In the genomic region with DNA sequence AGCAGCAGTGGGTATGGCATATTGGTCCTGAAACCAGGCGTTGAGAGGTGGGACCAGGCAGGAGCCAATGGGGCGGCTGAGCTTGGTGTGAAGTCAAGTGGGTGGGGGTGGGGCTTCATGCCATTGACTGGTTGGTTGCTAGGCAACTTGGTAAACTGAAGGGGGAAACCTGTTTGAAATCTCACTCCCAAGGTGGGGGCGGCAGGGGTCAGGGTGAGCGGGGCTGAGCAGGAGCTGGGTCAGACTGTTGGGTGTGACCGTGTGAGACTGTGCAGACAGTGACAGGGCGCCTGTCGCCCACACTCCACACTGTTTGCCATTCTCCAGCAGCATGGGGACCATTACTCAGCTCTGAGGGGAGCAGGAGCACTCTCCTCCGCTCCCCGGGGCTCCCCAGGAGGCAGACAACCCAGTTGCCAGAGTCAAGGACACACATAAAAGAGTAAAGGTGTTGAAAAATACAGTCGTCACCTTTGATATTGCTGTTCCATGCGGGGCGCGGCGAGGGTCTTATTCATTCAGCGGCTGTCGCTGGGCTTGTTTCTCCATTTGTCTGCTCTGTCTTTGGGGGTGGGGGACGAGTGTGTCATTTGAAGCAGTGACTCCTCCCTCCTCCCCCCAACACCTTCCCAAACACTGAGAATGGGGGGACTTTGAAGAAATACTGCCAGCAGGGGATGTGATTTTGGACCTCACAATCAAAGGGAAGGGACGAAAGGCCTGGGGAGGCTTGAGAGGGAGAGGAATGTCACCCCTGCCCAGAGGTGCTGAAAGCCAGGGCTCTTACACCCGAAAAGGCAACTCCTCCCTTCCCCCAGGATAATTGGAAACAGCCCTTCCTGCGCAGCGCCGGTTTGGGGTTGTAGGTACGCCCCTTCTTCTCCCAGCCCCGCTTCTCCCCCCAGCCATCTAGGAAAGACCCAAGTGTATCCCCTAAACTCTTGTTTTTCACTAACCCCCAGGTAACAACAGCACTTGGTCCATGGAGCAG, we compare ENCODE assay signal across 9 cellular contexts. TPM values are rescaled to one million over a fixed set of nuclear protein-coding genes. Genes with fewer than 3 reads are reported as not detected.
A peak's percentile ranks its signal among the peaks of the same experiment; 100 is the strongest.
DNase-seq lines count a peak whose midpoint lies in the region; ATAC-seq, FAIRE-seq and TF ChIP-seq lines count a peak whose summit lies in the region.
"Had no signal": no experiment of that assay in that cellular context is flagged by ENCODE, and none has a peak within 500 bp of the region (broad histone marks: within the 10 kb centered on the region; RNA-seq: fewer than 3 reads in every experiment).

No MANE protein-coding gene starts in this region.

- H3K4me2 ChIP-seq in K562 (ENCODE audit: insufficient read depth, low read length), result no peak overlapping the region

- DNase-seq in CD4-positive, alpha-beta memory T cell, result no peak
- peak; percentile 43 for DNase-seq in NCI-H1092 treated with DMSO at 0.1 percent for 48 hours (lab: John Stamatoyannopoulos, UW)
- DNase-seq in K562 (ENCODE audit: extremely low read depth in 1 of 4, low spot score in 3 of 4), result peak; percentile 34 to 58 (median 42)
- DNase-seq in kidney, result peak; percentile 86
- DNase-seq in hepatic stellate cell (ENCODE audit: low spot score), result no peak

- H3K27ac ChIP-seq in CD4-positive, alpha-beta memory T cell (ENCODE audit: low read depth, low read length), result no peak overlapping the region
- H3K27ac ChIP-seq in K562 (ENCODE audit: extremely low read depth, low read depth, low read length) (no peak overlapping the region), kidney (ENCODE audit: low read depth in 2 of 2, low read length in 2 of 2) (no peak overlapping the region)

- H3K9ac ChIP-seq in K562 (ENCODE audit: insufficient read depth in 1 of 2, low read depth in 2 of 2, low read length in 2 of 2) (no peak overlapping the region), kidney (ENCODE audit: low read length in 2 of 2) (no peak overlapping the region)

- H3K4me3 ChIP-seq in CD4-positive, alpha-beta memory T cell (ENCODE audit: low read length in 2 of 2), result no peak overlapping the region
- no peak overlapping the region for H3K4me3 ChIP-seq in K562
- no peak overlapping the region for H3K4me3 ChIP-seq in kidney (ENCODE audit: low read length in 2 of 2)

- peak; percentile 37 for FAIRE-seq in K562 (lab: Jason Lieb, UNC)
- no peak for FAIRE-seq in kidney (lab: Jason Lieb, UNC)

- H3K27me3 ChIP-seq in CD4-positive, alpha-beta memory T cell (ENCODE audit: insufficient read depth, low read length), result peaks cover 30% of the 10 kb centered on the region
- H3K27me3 ChIP-seq in K562 (ENCODE audit: control insufficient read depth in 2 of 2, insufficient read depth in 2 of 2, low read length in 2 of 2), result peaks cover 7 to 27% of the 10 kb centered on the region in 2 experiments; a peak in 4 of 5 replicates

- H3K27ac Mint-ChIP-seq in CD4-positive, alpha-beta memory T cell, result peak overlapping the region in 1 of 7 donors; percentile 29

- peaks cover 19 to 30% of the 10 kb centered on the region in 2 donors for H3K36me3 Mint-ChIP-seq in CD4-positive, alpha-beta memory T cell

- peaks cover 6 to 22% (median 15%) of the 10 kb centered on the region in 4 donors for H3K4me1 Mint-ChIP-seq in CD4-positive, alpha-beta memory T cell

- H3K27me3 Mint-ChIP-seq in CD4-positive, alpha-beta memory T cell, result peaks cover 36 to 48% of the 10 kb centered on the region in 2 donors

- peak overlapping the region in 6 of 8 donors; percentile 53 to 91 (median 69) for H3K4me3 Mint-ChIP-seq in CD4-positive, alpha-beta memory T cell

- no peaks in the 10 kb centered on the region for H3K79me2 ChIP-seq in K562 (ENCODE audit: control insufficient read depth, insufficient read depth, low read length)

- no peaks in the 10 kb centered on the region for H3K9me3 Mint-ChIP-seq in CD4-positive, alpha-beta memory T cell

- H3K9me3 ChIP-seq in CD4-positive, alpha-beta memory T cell (ENCODE audit: control insufficient read depth in 1 of 2, low read length in 2 of 2), result no peaks in the 10 kb centered on the region
- H3K9me3 ChIP-seq in K562 (replicated peaks; ENCODE audit: control insufficient read depth, insufficient read depth, low read depth, low read length) (no peaks in the 10 kb centered on the region), kidney (ENCODE audit: control insufficient read depth in 1 of 2, low read length in 2 of 2) (no peaks in the 10 kb centered on the region)

- no peaks in the 10 kb centered on the region for H3K9me1 ChIP-seq in K562 (ENCODE audit: control insufficient read depth, insufficient read depth, low read length)

- CTCF ChIA-PET in CD4-positive, alpha-beta memory T cell (lab: Charles Lee; ENCODE audit: partially characterized antibody), result interaction anchor here (0.7 to 2.7 kb wide), 2 partner anchors 16 to 677 kb away, joined by 5 to 7 read pairs; a partner anchor contains a TSS
- CTCF ChIA-PET in K562 (lab: Yijun Ruan, JAX; ENCODE audit: low intra/inter-chr PET ratio), result interaction anchor here (0.6 kb wide), 1 partner anchor 26 kb away, joined by 4 read pairs; no protein-coding TSS in a partner anchor

- H3K36me3 ChIP-seq in CD4-positive, alpha-beta memory T cell (ENCODE audit: insufficient read depth, low read length), result peaks cover 3% of the 10 kb centered on the region
- 0 out of 3 replicates have a peak, but pooled peaks cover 3% of the 10 kb centered on the region for H3K36me3 ChIP-seq in K562 (ENCODE audit: control insufficient read depth, insufficient read depth, low read length)
- peaks cover 0 to 11% of the 10 kb centered on the region in 2 donors for H3K36me3 ChIP-seq in kidney (ENCODE audit: control insufficient read depth in 1 of 2, insufficient read depth in 2 of 2, low read length in 2 of 2)

- no peak for TF ChIP-seq EP300 in K562 (IDR thresholded peaks at IDR 0.05; ENCODE audit: low read length)

- TF ChIP-seq CTCF in K562 (IDR thresholded peaks at IDR 0.05 in 2 of 3, conservative IDR thresholded peaks at IDR 0.05 in 1 of 3; ENCODE audit: insufficient read depth in 2 of 3, low read depth in 1 of 3, low read length in 3 of 3), result no peak
- no peak for TF ChIP-seq CTCF in kidney (IDR thresholded peaks at IDR 0.05; ENCODE audit: borderline replicate concordance, extremely low read depth, insufficient read depth)

- no peak for TF ChIP-seq RAD21 in K562 (CRISPR knock-in tag; conservative IDR thresholded peaks at IDR 0.05 in 1 of 2, IDR thresholded peaks at IDR 0.05 in 1 of 2)

- 43% methylated on average over 4 of the region's 24 CpGs for WGBS in K562 (ENCODE audit: insufficient coverage, low coverage, missing lambda C conversion rate)

- no peak overlapping the region for H2AFZ ChIP-seq in K562 (ENCODE audit: low read depth, low read length)

- no TSS peak for BruUV-seq in K562 (replicated peaks; lab: Mats Ljungman, UMichigan)

- intact Hi-C loops in CD4-positive, alpha-beta memory T cell (cut with micrococcal nuclease), result no loop called here
- intact Hi-C loops in K562 (cut with micrococcal nuclease), result no loop called here
- intact Hi-C loops in kidney (cut with DNase I), result no loop called here

- TF ChIP-seq POLR2A in K562 (conservative IDR thresholded peaks at IDR 0.05), result no peak

- H4K20me1 ChIP-seq in K562 (replicated peaks; ENCODE audit: control insufficient read depth, insufficient read depth, low read length), result no peaks in the 10 kb centered on the region

- in situ Hi-C loops in K562 (cut with MboI), result no loop called here

- POLR2A ChIA-PET in CD4-positive, alpha-beta memory T cell (lab: Charles Lee; ENCODE audit: partially characterized antibody), result no interaction called here
- POLR2A ChIA-PET in K562 (lab: Yijun Ruan, JAX), result interaction anchor here (0.5 to 7.6 kb wide), 6 partner anchors 10 to 626 kb away, joined by 3 to 67 read pairs (median 5); a partner anchor contains a TSS

- ATAC-seq in K562 (peak; percentile 63), HG03025 (IDR thresholded peaks at IDR 0.05; ENCODE audit: low FRiP score, unreplicated experiment) (no peak), GM21423 (IDR thresholded peaks at IDR 0.05; ENCODE audit: unreplicated experiment) (no peak), HG02610 (IDR thresholded peaks at IDR 0.05; ENCODE audit: unreplicated experiment) (no peak)

- peaks cover 9% of the 10 kb centered on the region for H3K4me1 ChIP-seq in CD4-positive, alpha-beta memory T cell (ENCODE audit: insufficient read depth, low read length)
- peaks cover 5 to 23% of the 10 kb centered on the region in 2 experiments; a peak in 3 of 5 replicates for H3K4me1 ChIP-seq in K562 (replicated peaks in 1 of 2; ENCODE audit: control insufficient read depth in 2 of 2, insufficient read depth in 2 of 2, low read length in 2 of 2)
- peaks cover 0 to 4% of the 10 kb centered on the region in 2 donors for H3K4me1 ChIP-seq in kidney (ENCODE audit: control insufficient read depth in 1 of 2, insufficient read depth in 1 of 2, low read depth in 1 of 2, low read length in 2 of 2)

RNA-seq across cellular contexts. Expression of a gene that starts 1.1 kb away (rescaled TPM):
- total RNA-seq in CD4-positive, alpha-beta memory T cell, result under 1 TPM; 0.09 to 0.11 TPM
- not detected for polyA plus RNA-seq in CD4-positive, alpha-beta memory T cell
- total RNA-seq in K562 (2011; cell fraction: chromatin; rRNA removed; ENCODE audit: low replicate concordance), result 0.16 and 0.19 TPM in 2 replicates
- total RNA-seq in K562 (2011; cell fraction: nucleolus; rRNA removed), result 0.26 TPM in 1 of 2 replicates, not detected in the other
- total RNA-seq in K562 (2011; cell fraction: nucleoplasm; rRNA removed), result 0.07 and 0.46 TPM in 2 replicates
- total RNA-seq in K562 (2014; rRNA removed) (0.04 TPM in 1 of 2 replicates, not detected in the other), K562 (2014; rRNA removed; fragmentation: Illumina TruSeq; extraction: Trizol) (not detected in 2 replicates), K562 (2015; rRNA removed; fragmentation: Illumina TruSeq; extraction: Trizol) (not detected in 2 replicates), K562 (2021) (not detected in 2 replicates), kidney (3.5 TPM)
- polyA plus RNA-seq in K562 (2011; rRNA removed) (0.04 TPM in 1 of 2 replicates, not detected in the other), K562 (2014; fragmentation: Illumina TruSeq; extraction: Trizol) (not detected in 2 replicates), K562 (2014; fragmentation: Nextera tagmentation; extraction: Ambion mirVana) (not detected), K562 (2014; rRNA removed) (not detected in 2 replicates), kidney (ENCODE audit: insufficient read depth, low read depth, low replicate concordance) (2.3 TPM)
- 0.01 TPM in 1 of 2 replicates, not detected in the other for polyA plus RNA-seq in K562 (2011; cell fraction: cytosol; rRNA removed)
- polyA plus RNA-seq in K562 (2011; cell fraction: nucleus; rRNA removed), result 0.17 and 0.18 TPM in 2 replicates
- polyA plus RNA-seq in K562 (2012), result 0.03 TPM in 1 of 2 replicates, not detected in the other
- 0.07 TPM in 1 of 2 replicates, not detected in the other for polyA minus RNA-seq in K562 (2011; rRNA and poly(A)+ RNA removed)
- not detected in 2 replicates for polyA minus RNA-seq in K562 (2011; cell fraction: cytosol; rRNA and poly(A)+ RNA removed)
- polyA minus RNA-seq in K562 (2011; cell fraction: nucleus; rRNA and poly(A)+ RNA removed), result not detected in 2 replicates

RNA-seq across cellular contexts. Expression of a gene that starts 13.7 kb away (rescaled TPM):
- not detected for total RNA-seq in CD4-positive, alpha-beta memory T cell
- not detected for polyA plus RNA-seq in CD4-positive, alpha-beta memory T cell
- total RNA-seq in K562 (2011; cell fraction: chromatin; rRNA removed; ENCODE audit: low replicate concordance), result 0.23 TPM in 1 of 2 replicates, not detected in the other
- under 0.01 TPM in 1 of 2 replicates, not detected in the other for total RNA-seq in K562 (2011; cell fraction: nucleolus; rRNA removed)
- total RNA-seq in K562 (2011; cell fraction: nucleoplasm; rRNA removed), result 0.07 TPM in 1 of 2 replicates, not detected in the other
- not detected in 2 replicates for total RNA-seq in K562 (2014; rRNA removed)
- total RNA-seq in K562 (2014; rRNA removed; fragmentation: Illumina TruSeq; extraction: Trizol), result not detected in 2 replicates
- total RNA-seq in K562 (2015; rRNA removed; fragmentation: Illumina TruSeq; extraction: Trizol), result not detected in 2 replicates
- not detected in 2 replicates for total RNA-seq in K562 (2021)
- polyA plus RNA-seq in K562 (2011; rRNA removed), result not detected in 2 replicates
- not detected in 2 replicates for polyA plus RNA-seq in K562 (2011; cell fraction: cytosol; rRNA removed)
- polyA plus RNA-seq in K562 (2011; cell fraction: nucleus; rRNA removed), result 0.03 TPM in 1 of 2 replicates, not detected in the other
- polyA plus RNA-seq in K562 (2012), result 0.03 TPM in 1 of 2 replicates, not detected in the other
- not detected in 2 replicates for polyA plus RNA-seq in K562 (2014; fragmentation: Illumina TruSeq; extraction: Trizol)
- polyA plus RNA-seq in K562 (2014; fragmentation: Nextera tagmentation; extraction: Ambion mirVana), result under 1 TPM in 1 of 2 experiments, not detected in 1; 0.03 TPM
- not detected in 2 replicates for polyA plus RNA-seq in K562 (2014; rRNA removed)
- not detected in 2 replicates for polyA minus RNA-seq in K562 (2011; rRNA and poly(A)+ RNA removed)
- not detected in 2 replicates for polyA minus RNA-seq in K562 (2011; cell fraction: cytosol; rRNA and poly(A)+ RNA removed)
- under 0.01 TPM in 1 of 2 replicates, not detected in the other for polyA minus RNA-seq in K562 (2011; cell fraction: nucleus; rRNA and poly(A)+ RNA removed)
- total RNA-seq in kidney, result 0.66 TPM
- polyA plus RNA-seq in kidney (ENCODE audit: insufficient read depth, low read depth, low replicate concordance), result 0.17 TPM

RNA-seq across cellular contexts. Expression of a gene that starts 15.6 kb away (rescaled TPM):
- total RNA-seq in CD4-positive, alpha-beta memory T cell, result 10 to 100 TPM; 11.9 to 12.5 TPM
- polyA plus RNA-seq in CD4-positive, alpha-beta memory T cell, result 10 to 100 TPM in 1 of 2 donors, 1 to 10 TPM in 1; 9.8 to 13.1 TPM
- total RNA-seq in K562 (2011; cell fraction: chromatin; rRNA removed; ENCODE audit: low replicate concordance), result 8.2 and 18.4 TPM in 2 replicates
- total RNA-seq in K562 (2011; cell fraction: nucleolus; rRNA removed), result 17.1 and 17.3 TPM in 2 replicates
- total RNA-seq in K562 (2011; cell fraction: nucleoplasm; rRNA removed), result 9.5 and 13.7 TPM in 2 replicates
- total RNA-seq in K562 (2014; rRNA removed) (16.1 and 17.3 TPM in 2 replicates), K562 (2014; rRNA removed; fragmentation: Illumina TruSeq; extraction: Trizol) (8.2 and 9.1 TPM in 2 replicates), K562 (2015; rRNA removed; fragmentation: Illumina TruSeq; extraction: Trizol) (12.7 and 13.4 TPM in 2 replicates), K562 (2021) (18.2 and 21.8 TPM in 2 replicates), kidney (6.5 TPM)
- polyA plus RNA-seq in K562 (2011; rRNA removed) (8.9 and 11.9 TPM in 2 replicates), K562 (2014; fragmentation: Illumina TruSeq; extraction: Trizol) (14.9 and 15.3 TPM in 2 replicates), K562 (2014; fragmentation: Nextera tagmentation; extraction: Ambion mirVana) (1 to 10 TPM in 1 of 2 experiments, under 1 TPM in 1; 0.72 to 4.1 TPM), K562 (2014; rRNA removed) (15.2 and 15.9 TPM in 2 replicates), kidney (ENCODE audit: insufficient read depth, low read depth, low replicate concordance) (10.8 TPM)
- 11.5 and 24.1 TPM in 2 replicates for polyA plus RNA-seq in K562 (2011; cell fraction: cytosol; rRNA removed)
- polyA plus RNA-seq in K562 (2011; cell fraction: nucleus; rRNA removed), result 14.9 and 24.3 TPM in 2 replicates
- polyA plus RNA-seq in K562 (2012), result 13.1 and 20.2 TPM in 2 replicates
- 5.2 and 8.3 TPM in 2 replicates for polyA minus RNA-seq in K562 (2011; rRNA and poly(A)+ RNA removed)
- polyA minus RNA-seq in K562 (2011; cell fraction: cytosol; rRNA and poly(A)+ RNA removed), result 5.6 and 12.7 TPM in 2 replicates
- 6.5 and 7.8 TPM in 2 replicates for polyA minus RNA-seq in K562 (2011; cell fraction: nucleus; rRNA and poly(A)+ RNA removed)

RNA-seq across cellular contexts. Expression of a gene that starts 16.6 kb away (rescaled TPM):
- total RNA-seq in CD4-positive, alpha-beta memory T cell, result 10 to 100 TPM; 89.1 to 97.4 TPM
- 10 to 100 TPM; 15.9 to 35.3 TPM for polyA plus RNA-seq in CD4-positive, alpha-beta memory T cell
- 51.9 and 81.8 TPM in 2 replicates for total RNA-seq in K562 (2011; cell fraction: chromatin; rRNA removed; ENCODE audit: low replicate concordance)
- total RNA-seq in K562 (2011; cell fraction: nucleolus; rRNA removed), result 41.2 and 53.7 TPM in 2 replicates
- total RNA-seq in K562 (2011; cell fraction: nucleoplasm; rRNA removed), result 66.0 and 80.9 TPM in 2 replicates
- total RNA-seq in K562 (2014; rRNA removed) (4.6 and 6.6 TPM in 2 replicates), K562 (2014; rRNA removed; fragmentation: Illumina TruSeq; extraction: Trizol) (5.3 and 6.2 TPM in 2 replicates), K562 (2015; rRNA removed; fragmentation: Illumina TruSeq; extraction: Trizol) (6.8 and 7.1 TPM in 2 replicates), K562 (2021) (10.6 and 11.0 TPM in 2 replicates), kidney (66.9 TPM)
- polyA plus RNA-seq in K562 (2011; rRNA removed) (14.0 and 18.7 TPM in 2 replicates), K562 (2014; fragmentation: Illumina TruSeq; extraction: Trizol) (9.2 and 9.9 TPM in 2 replicates), K562 (2014; fragmentation: Nextera tagmentation; extraction: Ambion mirVana) (1 to 10 TPM; 2.8 to 3.4 TPM), K562 (2014; rRNA removed) (12.5 and 17.7 TPM in 2 replicates), kidney (ENCODE audit: insufficient read depth, low read depth, low replicate concordance) (14.8 TPM)
- 15.6 and 16.9 TPM in 2 replicates for polyA plus RNA-seq in K562 (2011; cell fraction: cytosol; rRNA removed)
- 33.1 and 41.0 TPM in 2 replicates for polyA plus RNA-seq in K562 (2011; cell fraction: nucleus; rRNA removed)
- polyA plus RNA-seq in K562 (2012), result 7.6 and 13.1 TPM in 2 replicates
- 7.7 and 10.0 TPM in 2 replicates for polyA minus RNA-seq in K562 (2011; rRNA and poly(A)+ RNA removed)
- polyA minus RNA-seq in K562 (2011; cell fraction: cytosol; rRNA and poly(A)+ RNA removed), result 3.4 and 4.0 TPM in 2 replicates
- polyA minus RNA-seq in K562 (2011; cell fraction: nucleus; rRNA and poly(A)+ RNA removed), result 10.4 and 13.4 TPM in 2 replicates

RNA-seq across cellular contexts. Expression of a gene that starts 53.2 kb away (rescaled TPM):
- under 1 TPM; 0.22 to 0.52 TPM for total RNA-seq in CD4-positive, alpha-beta memory T cell
- polyA plus RNA-seq in CD4-positive, alpha-beta memory T cell, result not detected
- 5.0 and 5.9 TPM in 2 replicates for total RNA-seq in K562 (2011; cell fraction: chromatin; rRNA removed; ENCODE audit: low replicate concordance)
- total RNA-seq in K562 (2011; cell fraction: nucleolus; rRNA removed), result 4.0 and 8.3 TPM in 2 replicates
- total RNA-seq in K562 (2011; cell fraction: nucleoplasm; rRNA removed), result 9.5 and 11.4 TPM in 2 replicates
- 0.23 and 1.1 TPM in 2 replicates for total RNA-seq in K562 (2014; rRNA removed)
- 0.41 and 0.47 TPM in 2 replicates for total RNA-seq in K562 (2014; rRNA removed; fragmentation: Illumina TruSeq; extraction: Trizol)
- total RNA-seq in K562 (2015; rRNA removed; fragmentation: Illumina TruSeq; extraction: Trizol), result 0.25 and 0.68 TPM in 2 replicates
- total RNA-seq in K562 (2021), result 4.7 and 5.4 TPM in 2 replicates
- polyA plus RNA-seq in K562 (2011; rRNA removed), result 0.59 and 1.8 TPM in 2 replicates
- 0.97 and 1.6 TPM in 2 replicates for polyA plus RNA-seq in K562 (2011; cell fraction: cytosol; rRNA removed)
- 1.7 and 2.4 TPM in 2 replicates for polyA plus RNA-seq in K562 (2011; cell fraction: nucleus; rRNA removed)
- 1.4 and 2.6 TPM in 2 replicates for polyA plus RNA-seq in K562 (2012)
- 6.0 and 6.1 TPM in 2 replicates for polyA plus RNA-seq in K562 (2014; fragmentation: Illumina TruSeq; extraction: Trizol)
- 1 to 10 TPM in 1 of 2 experiments, under 1 TPM in 1; 0.99 to 2.4 TPM for polyA plus RNA-seq in K562 (2014; fragmentation: Nextera tagmentation; extraction: Ambion mirVana)
- 1.4 and 1.6 TPM in 2 replicates for polyA plus RNA-seq in K562 (2014; rRNA removed)
- polyA minus RNA-seq in K562 (2011; rRNA and poly(A)+ RNA removed), result 0.93 and 2.0 TPM in 2 replicates
- polyA minus RNA-seq in K562 (2011; cell fraction: cytosol; rRNA and poly(A)+ RNA removed), result 5.1 TPM in 2 replicates
- polyA minus RNA-seq in K562 (2011; cell fraction: nucleus; rRNA and poly(A)+ RNA removed), result 0.81 and 1.00 TPM in 2 replicates
- 7.6 TPM for total RNA-seq in kidney
- 12.8 TPM for polyA plus RNA-seq in kidney (ENCODE audit: insufficient read depth, low read depth, low replicate concordance)
- total RNA-seq: dermis microvascular lymphatic vessel endothelial cell had no signal

Comparison
In these comparisons a context has a peak if more than half of its experiments do, and no peak if none do; other contexts are left out.
1. DNase-seq: peak in NCI-H1092 treated with DMSO at 0.1 percent for 48 hours (single experiment), K562 (4 of 4) and kidney (single experiment); none in CD4-positive, alpha-beta memory T cell (0 of 5) and hepatic stellate cell (single experiment).